In the genomic region with DNA sequence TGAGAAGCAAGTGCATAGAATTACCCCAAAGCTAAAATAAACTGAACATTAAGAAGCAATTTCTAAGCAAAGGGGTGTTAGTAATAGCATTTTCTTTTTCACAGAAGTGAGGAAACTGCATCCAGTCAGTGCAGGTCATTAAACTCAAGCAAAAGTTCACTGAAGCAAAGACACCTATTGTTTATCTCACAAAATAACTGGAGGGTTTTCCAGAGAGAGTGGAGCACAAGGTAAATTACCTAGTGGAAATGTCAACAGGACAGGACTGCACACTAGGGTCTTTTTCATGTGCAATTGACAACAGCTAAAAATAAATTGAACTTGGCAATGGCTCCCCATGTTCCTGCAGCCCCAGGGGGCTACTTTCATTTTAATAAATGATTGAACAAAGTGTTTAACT, we compare ENCODE assay signal across 16 cellular contexts.
A peak's percentile ranks its signal among the peaks of the same experiment; 100 is the strongest.
DNase-seq lines count a peak whose midpoint lies in the region; ATAC-seq lines count a peak whose summit lies in the region.
"Had no signal": no experiment of that assay in that cellular context is flagged by ENCODE, and none has a peak within 500 bp of the region (broad histone marks: within the 10 kb centered on the region; RNA-seq: fewer than 3 reads in every experiment).

No MANE protein-coding gene starts in this region.

- DNase-seq in DMS79 treated with DMSO at 0.1 percent for 48 hours (lab: John Stamatoyannopoulos, UW) (peak; percentile 46), NCI-H128 (lab: John Stamatoyannopoulos, UW; ENCODE audit: unreplicated experiment) (peak; percentile 37), NCI-H69 (lab: John Stamatoyannopoulos, UW) (peak; percentile 88), renal cortical epithelial cell (ENCODE audit: low read depth) (peak; percentile 79), HCEC 1CT (no peak)
- no peak for DNase-seq in stimulated activated CD8-positive, alpha-beta memory T cell treated with anti-CD3 and anti-CD28 coated beads, Interleukin-4, amount 100 ng/mL, for 48 hours
- DNase-seq: CD4-positive, CD25-positive, alpha-beta regulatory T cell; DND-41; KBM-7; NCI-H1092; NCI-H2029; NCI-H82; Right ventricle myocardium superior had no signal

- no peak for ATAC-seq in GM19455 (IDR thresholded peaks at IDR 0.05; ENCODE audit: unreplicated experiment)
- ATAC-seq: GM23338, HCT116 had no signal

Comparison
In these comparisons a context has a peak if more than half of its experiments do, and no peak if none do; other contexts are left out.
1. DNase-seq: peak in DMS79 treated with DMSO at 0.1 percent for 48 hours (single experiment), NCI-H128 (single experiment), NCI-H69 (single experiment) and renal cortical epithelial cell (single experiment); none in stimulated activated CD8-positive, alpha-beta memory T cell treated with anti-CD3 and anti-CD28 coated beads, Interleukin-4, amount 100 ng/mL, for 48 hours (single experiment) and HCEC 1CT (single experiment).